Comparison of ENCODE assay signal across 24 cellular contexts in the genomic region with DNA sequence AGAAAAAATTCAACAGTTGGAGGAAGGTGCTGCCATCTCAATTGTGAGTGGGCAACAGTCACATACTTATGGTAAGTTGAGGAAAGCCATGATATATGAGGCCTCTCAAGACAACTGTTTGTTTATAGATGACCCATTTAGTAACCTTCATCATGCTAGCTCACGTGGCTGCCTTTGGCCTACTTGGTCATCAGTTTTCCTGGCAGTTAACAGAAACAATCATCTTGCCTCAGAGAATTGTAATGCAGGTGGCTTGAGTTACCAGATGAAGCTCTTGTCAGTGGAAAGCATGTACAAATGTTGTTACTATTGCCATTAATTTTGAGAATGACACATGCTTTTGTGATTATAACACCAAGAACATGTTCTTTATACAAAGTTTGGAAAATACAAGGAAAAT. TPM values are rescaled to one million over a fixed set of nuclear protein-coding genes. Genes with fewer than 3 reads are reported as not detected.
"Had no signal": no experiment of that assay in that cellular context is flagged by ENCODE, and none has a peak within 500 bp of the region (broad histone marks: within the 10 kb centered on the region; RNA-seq: fewer than 3 reads in every experiment).

No MANE protein-coding gene starts in this region.

- H3K4me3 Mint-ChIP-seq: activated naive CD4-positive, alpha-beta T cell treated with anti-CD3 and anti-CD28 coated beads for 36 hours; activated naive CD8-positive, alpha-beta T cell treated with anti-CD3 and anti-CD28 coated beads, Interleukin-2, amount 10 ng/mL, durations not matched to agents 7 days and 5 days; activated T-cell treated with anti-CD3 and anti-CD28 coated beads, Interleukin-2, amount 50 U/mL, for 72 hours; endodermal cell; naive B cell; WTC11 had no signal

- DNase-seq: activated CD4-positive, alpha-beta T cell treated with anti-CD3 and anti-CD28 coated beads, Interleukin-2, amount 50 U/mL, for 4 hours; activated effector memory CD4-positive, alpha-beta T cell treated with Interleukin-2 at 50 U/mL for 16 hours; activated naive CD4-positive, alpha-beta T cell treated with anti-CD3 and anti-CD28 coated beads for 36 hours; activated naive CD8-positive, alpha-beta T cell treated with anti-CD3 and anti-CD28 coated beads, Interleukin-2, amount 10 ng/mL, durations not matched to agents 7 days and 5 days; activated T-cell treated with anti-CD3 and anti-CD28 coated beads, Interleukin-2, amount 50 U/mL, for 72 hours; amygdala; cerebellar nuclear complex; cortex of kidney; endodermal cell; kidney; lower lobe of right lung; naive B cell; nucleus accumbens; stimulated activated CD4-positive, alpha-beta T cell treated with anti-CD3 and anti-CD28 coated beads, Interleukin-4, amount 100 ng/mL, for 24 hours; stimulated activated naive CD4-positive, alpha-beta T cell treated with Interleukin-2 at 50 U/mL for 16 hours; T-helper 9 cell had no signal

- H3K4me3 ChIP-seq: lower lobe of right lung had no signal

- H3K9me3 ChIP-seq: lower lobe of right lung had no signal

- H3K36me3 Mint-ChIP-seq: activated naive CD8-positive, alpha-beta T cell treated with anti-CD3 and anti-CD28 coated beads, Interleukin-2, amount 10 ng/mL, durations not matched to agents 7 days and 5 days; naive B cell; WTC11 had no signal

- FAIRE-seq: frontal cortex, kidney had no signal

- H3K27ac ChIP-seq: epithelial cell of prostate, lower lobe of right lung had no signal

- H3K27ac Mint-ChIP-seq: activated naive CD4-positive, alpha-beta T cell treated with anti-CD3 and anti-CD28 coated beads for 36 hours; activated naive CD8-positive, alpha-beta T cell treated with anti-CD3 and anti-CD28 coated beads, Interleukin-2, amount 10 ng/mL, durations not matched to agents 7 days and 5 days; activated T-cell treated with anti-CD3 and anti-CD28 coated beads, Interleukin-2, amount 50 U/mL, for 72 hours; endodermal cell; naive B cell; WTC11 had no signal

- H3K9me3 Mint-ChIP-seq: activated naive CD4-positive, alpha-beta T cell treated with anti-CD3 and anti-CD28 coated beads for 36 hours; activated naive CD8-positive, alpha-beta T cell treated with anti-CD3 and anti-CD28 coated beads, Interleukin-2, amount 10 ng/mL, durations not matched to agents 7 days and 5 days; activated T-cell treated with anti-CD3 and anti-CD28 coated beads, Interleukin-2, amount 50 U/mL, for 72 hours; endodermal cell; naive B cell; WTC11 had no signal

- H3K4me1 Mint-ChIP-seq: activated naive CD8-positive, alpha-beta T cell treated with anti-CD3 and anti-CD28 coated beads, Interleukin-2, amount 10 ng/mL, durations not matched to agents 7 days and 5 days; endodermal cell; naive B cell; WTC11 had no signal

- H3K36me3 ChIP-seq: lower lobe of right lung had no signal

- H3K4me1 ChIP-seq: lower lobe of right lung had no signal

RNA-seq across cellular contexts. Expression of a gene that starts 14.7 kb away (rescaled TPM):
- total RNA-seq: activated naive CD4-positive, alpha-beta T cell treated with anti-CD3 and anti-CD28 coated beads for 36 hours; activated naive CD8-positive, alpha-beta T cell treated with anti-CD3 and anti-CD28 coated beads, Interleukin-2, amount 10 ng/mL, durations not matched to agents 7 days and 5 days; T-helper 1 cell treated with Interleukin-12 subunit alpha and Interleukin-12 subunit beta and Interleukin-4 antibody, amounts not matched to agents 30 ng/mL and 1 ng/mL, for 36 hours had no signal

RNA-seq across cellular contexts. Expression of a gene that starts 52.0 kb away (rescaled TPM):
- total RNA-seq: T-helper 1 cell treated with Interleukin-12 subunit alpha and Interleukin-12 subunit beta and Interleukin-4 antibody, amounts not matched to agents 30 ng/mL and 1 ng/mL, for 36 hours; ureter had no signal

RNA-seq across cellular contexts. Expression of a gene that starts 52.1 kb away (rescaled TPM):
- total RNA-seq: left lobe of liver, mesenteric fat pad, posterior vena cava, ureter had no signal

RNA-seq across cellular contexts. Expression of a gene that starts 52.3 kb away (rescaled TPM):
- total RNA-seq: activated naive CD8-positive, alpha-beta T cell treated with anti-CD3 and anti-CD28 coated beads, Interleukin-2, amount 10 ng/mL, durations not matched to agents 7 days and 5 days; T-helper 1 cell treated with Interleukin-12 subunit alpha and Interleukin-12 subunit beta and Interleukin-4 antibody, amounts not matched to agents 30 ng/mL and 1 ng/mL, for 36 hours had no signal
